In the genomic region with DNA sequence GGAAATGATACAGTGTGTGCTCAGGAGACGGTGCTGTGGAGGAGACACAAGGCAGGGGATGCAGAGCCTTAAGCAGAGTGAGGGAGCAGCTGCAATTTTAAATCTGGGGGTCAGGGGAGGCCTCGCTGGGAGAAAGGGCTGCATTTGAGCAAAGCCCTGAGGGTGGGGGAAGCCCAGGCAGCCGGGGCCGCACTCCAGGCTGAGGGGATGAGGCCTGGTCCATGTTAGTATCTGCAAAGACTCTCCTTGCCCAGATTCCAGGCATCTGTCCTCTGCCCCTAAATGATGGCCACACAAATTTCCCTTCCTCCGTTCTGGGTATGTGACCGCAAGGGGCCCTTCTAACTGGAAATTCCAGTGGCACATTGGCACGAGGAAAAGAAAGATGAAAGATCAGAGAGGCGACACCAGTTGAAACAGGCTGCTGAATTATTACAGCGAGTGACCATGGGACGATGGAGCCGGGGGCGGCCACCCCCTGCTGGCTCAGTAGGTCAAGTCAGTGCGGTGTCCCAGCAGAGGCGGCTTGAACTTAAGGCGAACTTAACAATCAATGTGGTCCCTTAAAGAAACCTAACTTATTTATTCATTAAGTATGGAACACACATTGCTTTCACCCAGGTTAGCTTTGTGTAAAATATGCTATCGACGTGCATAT, we compare ENCODE assay signal across 1 cellular context.
TF ChIP-seq lines count a peak whose summit lies in the region.

No MANE protein-coding gene starts in this region.

TF ChIP-seq in HEK293, 187 proteins besides CTCF, POLR2A, EP300 and RAD21 (continued from another document):
- TF ChIP-seq, protein P1, sequence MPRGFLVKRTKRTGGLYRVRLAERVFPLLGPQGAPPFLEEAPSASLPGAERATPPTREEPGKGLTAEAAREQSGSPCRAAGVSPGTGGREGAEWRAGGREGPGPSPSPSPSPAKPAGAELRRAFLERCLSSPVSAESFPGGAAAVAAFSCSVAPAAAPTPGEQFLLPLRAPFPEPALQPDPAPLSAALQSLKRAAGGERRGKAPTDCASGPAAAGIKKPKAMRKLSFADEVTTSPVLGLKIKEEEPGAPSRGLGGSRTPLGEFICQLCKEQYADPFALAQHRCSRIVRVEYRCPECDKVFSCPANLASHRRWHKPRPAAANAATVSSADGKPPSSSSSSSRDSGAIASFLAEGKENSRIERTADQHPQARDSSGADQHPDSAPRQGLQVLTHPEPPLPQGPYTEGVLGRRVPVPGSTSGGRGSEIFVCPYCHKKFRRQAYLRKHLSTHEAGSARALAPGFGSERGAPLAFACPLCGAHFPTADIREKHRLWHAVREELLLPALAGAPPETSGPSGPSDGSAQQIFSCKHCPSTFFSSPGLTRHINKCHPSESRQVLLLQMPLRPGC (tag by site-specific recombination; IDR thresholded peaks at IDR 0.05), result no peak
- 0 out of 2 replicates have a peak, but pooled peaks have one; percentile 10 for TF ChIP-seq EGR2 (tag by site-specific recombination; IDR thresholded peaks at IDR 0.05; ENCODE audit: low read depth)
